ENCODE assay signal across 30 cellular contexts in the genomic region with DNA sequence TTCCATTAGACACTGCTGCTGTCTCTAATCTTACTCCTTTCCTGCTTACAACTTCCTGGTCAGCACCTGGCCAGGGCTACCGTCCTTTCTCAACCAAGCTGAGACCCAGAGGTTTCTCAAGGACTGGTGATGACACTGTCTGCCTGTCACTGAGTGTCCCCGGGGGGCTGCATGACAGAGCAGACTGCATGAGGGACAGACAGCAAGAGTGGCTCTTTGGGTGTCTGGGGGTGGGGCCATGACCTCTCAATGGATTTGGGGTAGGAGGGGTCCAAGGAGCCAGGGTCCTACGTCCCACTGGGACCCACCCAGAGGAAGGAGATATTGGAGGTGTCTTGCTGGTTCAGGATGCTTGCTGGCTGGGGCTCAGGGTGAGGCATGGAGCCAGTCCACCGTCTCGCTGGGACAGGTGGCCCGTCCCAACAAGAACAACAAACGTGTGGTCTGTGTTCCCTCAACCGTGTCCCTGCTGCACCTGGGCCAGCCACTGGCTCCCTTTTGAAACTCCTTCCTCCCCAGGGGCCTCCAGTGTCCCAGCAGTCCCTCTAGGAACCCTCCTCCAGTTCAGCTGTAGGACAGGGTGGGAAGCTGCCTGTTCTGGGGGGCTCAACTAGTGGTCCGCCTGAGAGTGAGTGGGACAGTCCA.
DNase-seq lines count a peak whose midpoint lies in the region; ATAC-seq, FAIRE-seq and TF ChIP-seq lines count a peak whose summit lies in the region.
"Had no signal": no experiment of that assay in that cellular context is flagged by ENCODE, and none has a peak within 500 bp of the region (broad histone marks: within the 10 kb centered on the region; RNA-seq: fewer than 3 reads in every experiment).

No MANE protein-coding gene starts in this region.

- H3K27ac ChIP-seq in endodermal cell (ENCODE audit: low read depth, low read length) (no peak overlapping the region), upper lobe of right lung (no peak overlapping the region)
- H3K27ac ChIP-seq: heart right ventricle, lower lobe of right lung, sigmoid colon, SJSA1, tibial nerve, VCaP had no signal

- H3K9me3 ChIP-seq in endodermal cell (ENCODE audit: control insufficient read depth, low read length) (peaks cover 24% of the 10 kb centered on the region), upper lobe of right lung (no peaks in the 10 kb centered on the region)

- H3K4me3 ChIP-seq in H7 (ENCODE audit: insufficient read depth, low read depth, low read length): no peak overlapping the region
- no peak overlapping the region for H3K4me3 ChIP-seq in endodermal cell (ENCODE audit: low read length)
- no peak overlapping the region for H3K4me3 ChIP-seq in upper lobe of right lung
- H3K4me3 ChIP-seq: heart right ventricle, lower lobe of right lung, sigmoid colon, SJSA1, tibial nerve had no signal

- H3K27ac Mint-ChIP-seq in endodermal cell: no peak overlapping the region
- H3K27ac Mint-ChIP-seq: dendritic cell treated with granulocyte-macrophage colony-stimulating factor and Interleukin-4, amounts not matched to agents 40 ng/mL and 50 ng/mL, for 4 days; naive thymus-derived CD4-positive, alpha-beta T cell had no signal

- no peak for FAIRE-seq in D721Med (lab: Jason Lieb, UNC)
- FAIRE-seq: frontal cortex had no signal

- peaks cover 51% of the 10 kb centered on the region for H3K9me3 Mint-ChIP-seq in endodermal cell

- H3K36me3 Mint-ChIP-seq in endodermal cell (ENCODE audit: low read depth): no peaks in the 10 kb centered on the region

- H3K4me3 Mint-ChIP-seq in endodermal cell: no peak overlapping the region
- H3K4me3 Mint-ChIP-seq: dendritic cell treated with granulocyte-macrophage colony-stimulating factor and Interleukin-4, amounts not matched to agents 40 ng/mL and 50 ng/mL, for 4 days; naive thymus-derived CD4-positive, alpha-beta T cell had no signal

- H3K9ac ChIP-seq in endodermal cell (ENCODE audit: extremely low read depth, low read length, poor library complexity, severe bottlenecking): no peak overlapping the region

- intact Hi-C loops in upper lobe of right lung (cut with DNase I): no loop called here

- H3K27me3 ChIP-seq in H7 (ENCODE audit: control insufficient read depth, insufficient read depth, low read length) (no peaks in the 10 kb centered on the region; the same call in 1 of the 2 replicates), endodermal cell (ENCODE audit: control insufficient read depth, insufficient read depth, low read length, poor library complexity, severe bottlenecking) (no peaks in the 10 kb centered on the region), upper lobe of right lung (no peaks in the 10 kb centered on the region)
- H3K27me3 ChIP-seq: heart right ventricle, sigmoid colon, SJSA1, tibial nerve had no signal

- no peaks in the 10 kb centered on the region for H3K4me1 ChIP-seq in endodermal cell (ENCODE audit: control insufficient read depth, insufficient read depth, low read length)
- no peaks in the 10 kb centered on the region for H3K4me1 ChIP-seq in upper lobe of right lung
- H3K4me1 ChIP-seq: lower lobe of right lung, sigmoid colon, SJSA1, tibial nerve had no signal

- no peak for ATAC-seq in upper lobe of right lung
- ATAC-seq: heart right ventricle; lower lobe of right lung; naive thymus-derived CD4-positive, alpha-beta T cell had no signal

- TF ChIP-seq CTCF in endodermal cell (conservative IDR thresholded peaks at IDR 0.05) (no peak), upper lobe of right lung (IDR thresholded peaks at IDR 0.05) (no peak), D721Med (IDR thresholded peaks at IDR 0.05; ENCODE audit: insufficient read depth, missing control alignments) (no peak)

- no peaks in the 10 kb centered on the region for H3K4me1 Mint-ChIP-seq in endodermal cell
- H3K4me1 Mint-ChIP-seq: naive thymus-derived CD4-positive, alpha-beta T cell had no signal

- DNase-seq in NCI-H2029 (lab: John Stamatoyannopoulos, UW) (peak; percentile 35), NCI-H2029 treated with DMSO at 0.1 percent for 48 hours (lab: John Stamatoyannopoulos, UW) (no peak), H7 (peak; percentile 5), endodermal cell (peak; percentile 33), upper lobe of right lung (peak; percentile 45), ecto neural progenitor cell (ENCODE audit: low spot score) (no peak), SIG-M5 treated with dmso at 0.1 percent for 504 hours (lab: John Stamatoyannopoulos, UW; ENCODE audit: unreplicated experiment) (no peak), D721Med (ENCODE audit: insufficient read length, low spot score) (no peak)
- DNase-seq: 8988T; activated CD4-positive, alpha-beta T cell treated with anti-CD3 and anti-CD28 coated beads for 4 hours; central memory CD4-positive, alpha-beta T cell; heart right ventricle; IMR-90; kidney glomerular epithelial cell; lower lobe of right lung; naive thymus-derived CD4-positive, alpha-beta T cell; NCI-H1436; NCI-H2107; NCI-H446; occipital lobe; RPMI8226; sigmoid colon; stimulated activated CD4-positive, alpha-beta T cell treated with anti-CD3 and anti-CD28 coated beads, Interleukin-12 subunit alpha, Interleukin-12 subunit beta, amount 100 ng/mL, for 4 hours; stimulated activated CD4-positive, alpha-beta T cell treated with anti-CD3 and anti-CD28 coated beads, Interleukin-2, amount 100 ng/mL, for 48 hours; T1000 had no signal

- H3K36me3 ChIP-seq in H7 (replicated peaks; ENCODE audit: control insufficient read depth, insufficient read depth, low read length) (no peaks in the 10 kb centered on the region), endodermal cell (ENCODE audit: control insufficient read depth, insufficient read depth, low read length) (no peaks in the 10 kb centered on the region), upper lobe of right lung (no peaks in the 10 kb centered on the region)
- H3K36me3 ChIP-seq: heart right ventricle, lower lobe of right lung, sigmoid colon, SJSA1, tibial nerve had no signal

- H3K27me3 Mint-ChIP-seq in endodermal cell (ENCODE audit: insufficient read depth): peaks cover 5% of the 10 kb centered on the region
- H3K27me3 Mint-ChIP-seq: dendritic cell treated with granulocyte-macrophage colony-stimulating factor and Interleukin-4, amounts not matched to agents 40 ng/mL and 50 ng/mL, for 4 days had no signal

- WGBS in endodermal cell (ENCODE audit: insufficient coverage in 1 of 2, insufficient read length in 1 of 2), 2 experiments: 89 to 100% methylated on average over 2 to 9 of the region's 9 CpGs

Comparison
In these comparisons a context has a peak if more than half of its experiments do, and no peak if none do; other contexts are left out.
1. DNase-seq: peak in NCI-H2029 (single experiment), H7 (single experiment), endodermal cell (single experiment) and upper lobe of right lung (single experiment); none in NCI-H2029 treated with DMSO at 0.1 percent for 48 hours (single experiment), ecto neural progenitor cell (single experiment), SIG-M5 treated with dmso at 0.1 percent for 504 hours (single experiment) and D721Med (single experiment).